Comparison of ENCODE assay signal across 9 cellular contexts in the genomic region with DNA sequence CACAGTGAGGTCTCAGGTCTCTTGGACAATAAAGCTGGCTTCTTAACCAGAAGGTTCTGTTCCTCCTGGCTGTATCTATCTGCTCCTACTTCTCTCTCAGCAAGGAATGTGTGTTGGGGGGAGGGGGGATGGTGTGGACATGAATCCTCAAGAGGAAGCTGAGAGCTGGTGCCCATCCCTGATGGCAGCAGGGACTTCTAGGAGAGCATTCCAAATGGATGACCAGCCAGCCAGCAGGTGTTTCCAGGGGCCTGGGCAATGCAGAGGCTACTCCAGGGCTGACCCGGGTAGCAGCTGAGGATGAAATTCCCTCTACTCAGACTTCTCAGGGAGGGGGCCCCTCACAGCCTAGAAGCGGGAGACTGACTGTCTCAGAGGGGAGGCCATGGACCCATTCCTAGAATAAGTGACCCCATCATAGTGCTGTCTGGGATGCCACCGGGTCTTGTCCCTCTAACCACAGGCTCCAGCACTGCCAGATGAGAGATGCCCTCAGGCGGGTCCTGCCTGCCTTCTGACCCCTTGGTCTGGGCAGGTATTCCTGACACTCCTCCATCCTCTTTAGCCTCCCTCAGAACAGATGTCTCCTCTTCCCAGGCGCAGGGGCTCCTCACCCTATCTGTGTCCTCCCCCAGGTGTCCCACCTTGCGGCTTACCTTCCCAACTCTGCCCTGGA. TPM values are rescaled to one million over a fixed set of nuclear protein-coding genes. Genes with fewer than 3 reads are reported as not detected.
A peak's percentile ranks its signal among the peaks of the same experiment; 100 is the strongest.
DNase-seq lines count a peak whose midpoint lies in the region; ATAC-seq lines count a peak whose summit lies in the region.
"Had no signal": no experiment of that assay in that cellular context is flagged by ENCODE, and none has a peak within 500 bp of the region (broad histone marks: within the 10 kb centered on the region; RNA-seq: fewer than 3 reads in every experiment).

No MANE protein-coding gene starts in this region.

- H3K27me3 Mint-ChIP-seq in activated T-helper 17 cell treated with anti-CD3 and anti-CD28 coated beads, Interleukin-2, amount 50 U/mL, for 72 hours, result no peaks in the 10 kb centered on the region

- H3K36me3 Mint-ChIP-seq in activated T-helper 17 cell treated with anti-CD3 and anti-CD28 coated beads, Interleukin-2, amount 50 U/mL, for 72 hours (ENCODE audit: low read depth), result no peaks in the 10 kb centered on the region

- peak overlapping the region; percentile 43 for H3K27ac Mint-ChIP-seq in activated T-helper 17 cell treated with anti-CD3 and anti-CD28 coated beads, Interleukin-2, amount 50 U/mL, for 72 hours

- DNase-seq in activated CD8-positive, alpha-beta memory T cell treated with anti-CD3 and anti-CD28 coated beads for 24 hours, result peak; percentile 60
- DNase-seq in activated CD8-positive, alpha-beta memory T cell treated with anti-CD3 and anti-CD28 coated beads, Interleukin-2, amount 50 U/mL, for 48 hours, result no peak
- DNase-seq in kidney tubule cell (ENCODE audit: low spot score) (peak; percentile 89), NCI-H82 (lab: John Stamatoyannopoulos, UW) (no peak), pons (ENCODE audit: low spot score) (no peak), NCI-H1930 (lab: John Stamatoyannopoulos, UW) (no peak)

- H3K9me3 Mint-ChIP-seq in activated T-helper 17 cell treated with anti-CD3 and anti-CD28 coated beads, Interleukin-2, amount 50 U/mL, for 72 hours, result no peaks in the 10 kb centered on the region

- peaks cover 10% of the 10 kb centered on the region for H3K4me1 Mint-ChIP-seq in activated T-helper 17 cell treated with anti-CD3 and anti-CD28 coated beads, Interleukin-2, amount 50 U/mL, for 72 hours

- ATAC-seq in activated T-helper 17 cell treated with anti-CD3 and anti-CD28 coated beads, Interleukin-2, amount 50 U/mL, for 72 hours (replicated peaks), result no peak
- ATAC-seq: K562 had no signal

- peak overlapping the region; percentile 61 for H3K4me3 Mint-ChIP-seq in activated T-helper 17 cell treated with anti-CD3 and anti-CD28 coated beads, Interleukin-2, amount 50 U/mL, for 72 hours

- peak overlapping the region; percentile 77 for H3K27ac ChIP-seq in temporal lobe (ENCODE audit: low read depth, low read length)

RNA-seq across cellular contexts. Expression of a gene that starts 1.2 kb away (rescaled TPM):
- total RNA-seq in activated T-helper 17 cell treated with anti-CD3 and anti-CD28 coated beads, Interleukin-2, amount 50 U/mL, for 72 hours, result 1 to 10 TPM; 4.3 to 7.2 TPM
- total RNA-seq in temporal lobe, result 21.9 TPM

RNA-seq across cellular contexts. Expression of a gene that starts 15.8 kb away (rescaled TPM):
- 10 to 100 TPM; 24.7 to 47.1 TPM for total RNA-seq in activated T-helper 17 cell treated with anti-CD3 and anti-CD28 coated beads, Interleukin-2, amount 50 U/mL, for 72 hours
- 12.5 TPM for total RNA-seq in temporal lobe

RNA-seq across cellular contexts. Expression of a gene that starts 28.4 kb away (rescaled TPM):
- not detected for total RNA-seq in activated T-helper 17 cell treated with anti-CD3 and anti-CD28 coated beads, Interleukin-2, amount 50 U/mL, for 72 hours
- not detected for total RNA-seq in temporal lobe

RNA-seq across cellular contexts. Expression of a gene that starts 56.7 kb away (rescaled TPM):
- total RNA-seq in activated T-helper 17 cell treated with anti-CD3 and anti-CD28 coated beads, Interleukin-2, amount 50 U/mL, for 72 hours, result 10 to 100 TPM; 53.8 to 56.0 TPM
- total RNA-seq in temporal lobe, result 36.6 TPM

Comparison
In these comparisons a context has a peak if more than half of its experiments do, and no peak if none do; other contexts are left out.
1. DNase-seq: peak in activated CD8-positive, alpha-beta memory T cell treated with anti-CD3 and anti-CD28 coated beads for 24 hours (single experiment) and kidney tubule cell (single experiment); none in activated CD8-positive, alpha-beta memory T cell treated with anti-CD3 and anti-CD28 coated beads, Interleukin-2, amount 50 U/mL, for 48 hours (single experiment), NCI-H82 (single experiment), pons (single experiment) and NCI-H1930 (0 of 2).